Comparison of ENCODE assay signal across 9 cellular contexts in the genomic region with DNA sequence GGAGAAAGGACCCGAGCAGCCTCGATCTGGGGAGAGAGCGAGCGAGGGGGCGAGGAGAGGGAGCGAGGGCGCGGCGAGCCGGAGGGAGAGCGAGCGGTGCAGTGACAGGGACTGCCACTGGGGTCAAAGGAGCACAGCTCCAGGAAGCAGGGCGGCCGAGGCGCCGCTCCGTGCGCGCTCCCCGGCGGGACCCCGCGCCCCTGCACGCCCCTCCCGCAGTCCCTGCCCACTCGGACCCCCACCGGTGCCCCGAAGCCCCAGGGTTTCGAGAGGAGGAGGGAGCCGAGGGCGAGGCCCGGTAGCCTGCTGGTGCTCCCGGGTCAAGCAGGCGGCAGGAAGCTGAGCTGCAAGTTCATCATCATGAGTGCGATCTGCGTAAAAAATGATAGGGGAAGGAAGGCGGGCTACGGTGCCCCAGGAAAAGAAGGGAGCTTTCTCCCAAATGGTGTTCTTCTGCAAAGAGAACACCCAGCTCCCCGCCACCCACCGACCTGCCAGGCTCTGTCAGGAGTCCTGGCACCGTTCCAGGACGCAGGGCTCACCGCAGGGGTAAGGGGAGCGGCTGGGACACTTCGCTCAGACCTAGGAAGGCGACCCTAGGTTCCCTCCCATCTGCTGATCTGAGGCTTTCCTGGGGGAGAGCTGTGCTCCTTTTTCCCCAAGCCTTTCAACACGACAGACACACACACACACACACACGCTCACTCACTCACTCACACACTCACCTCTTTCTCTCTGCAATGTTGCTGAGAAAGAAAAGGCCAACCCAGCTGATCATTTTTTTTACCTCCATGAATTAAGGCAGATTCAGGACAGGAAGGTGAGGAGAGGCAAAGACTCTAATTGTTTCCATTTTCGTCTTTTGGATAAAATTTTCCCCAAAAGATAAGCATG. TPM values are rescaled to one million over a fixed set of nuclear protein-coding genes. Genes with fewer than 3 reads are reported as not detected.
DNase-seq lines count a peak whose midpoint lies in the region; ATAC-seq, FAIRE-seq and TF ChIP-seq lines count a peak whose summit lies in the region.
"Had no signal": no experiment of that assay in that cellular context is flagged by ENCODE, and none has a peak within 500 bp of the region (broad histone marks: within the 10 kb centered on the region; RNA-seq: fewer than 3 reads in every experiment).

Gene MPPED2 (minus strand): TSS at position 103 of the 894 bp plus-strand sequence. CDS start 5,980 bp downstream, outside the sequence.

- SMC1A ChIA-PET in GM12878 (lab: Charles Lee; ENCODE audit: uncharacterized antibody, unreplicated experiment) = interaction anchor here (0.6 kb wide), 1 partner anchor 9 kb away, joined by 3 read pairs; no protein-coding TSS in a partner anchor

- peaks cover 35% of the 10 kb centered on the region for H3K4me1 ChIP-seq in HAP-1
- no peaks in the 10 kb centered on the region for H3K4me1 ChIP-seq in GM12878 (ENCODE audit: control insufficient read depth, insufficient read depth, low read length)
- peaks cover 0 to 34% (median 23%) of the 10 kb centered on the region in 6 donors for H3K4me1 ChIP-seq in spleen

- H3K9me3 ChIP-seq in HAP-1 = no peaks in the 10 kb centered on the region
- H3K9me3 ChIP-seq in GM12878 (replicated peaks; ENCODE audit: control insufficient read depth, insufficient read depth, low read length) = no peaks in the 10 kb centered on the region
- no peaks in the 10 kb centered on the region for H3K9me3 ChIP-seq in spleen

- WGBS in GM12878 (ENCODE audit: insufficient coverage, insufficient replicate concordance, low lambda C conversion rate, missing lambda C conversion rate) = 14% methylated on average over 32 of the region's 49 CpGs
- 6 to 15% (median 10%) methylated on average over 22 to 49 of the region's 49 CpGs for WGBS in spleen, 5 donors

- TF ChIP-seq EP300 in GM12878 (IDR thresholded peaks at IDR 0.05; ENCODE audit: borderline replicate concordance in 1 of 2, control insufficient read depth in 1 of 2, low read depth in 2 of 2, low read length in 2 of 2) = no peak

- TF ChIP-seq POLR2A in GM12878 (IDR thresholded peaks at IDR 0.05; ENCODE audit: low read depth, low read length) = no peak
- TF ChIP-seq POLR2A in spleen (IDR thresholded peaks at IDR 0.05) = no peak

- H3K27me3 ChIP-seq in HAP-1 (ENCODE audit: low read depth) (no peaks in the 10 kb centered on the region), GM12878 (replicated peaks in 1 of 2; ENCODE audit: control insufficient read depth in 2 of 2, insufficient read depth in 2 of 2, low read length in 1 of 2) (peaks cover 4 to 13% of the 10 kb centered on the region in 2 experiments), spleen (replicated peaks in 1 of 7) (peaks cover 0 to 72% (median 43%) of the 10 kb centered on the region in 7 donors)

- H3K9ac ChIP-seq in GM12878 (ENCODE audit: control insufficient read depth, insufficient read depth, low read length) = no peak within 1 kb of the TSS

- RAD21 ChIA-PET in GM12878 (lab: Charles Lee; ENCODE audit: unreplicated experiment) = no interaction called here

- H3K4me3 ChIP-seq in HAP-1 (peak within 1 kb of the TSS; percentile 62), GM12878 (no peak within 1 kb of the TSS; the same call in 1 of the 2 replicates), spleen (peak within 1 kb of the TSS; percentile 40 to 79 (median 56))

- peak; percentile 94 for ATAC-seq in GM12878

- TF ChIP-seq CTCF in GM12878 (IDR thresholded peaks at IDR 0.05 in 2 of 3, conservative IDR thresholded peaks at IDR 0.05 in 1 of 3; ENCODE audit: control insufficient read depth in 2 of 3, extremely low read depth in 1 of 3, insufficient read depth in 1 of 3, low read depth in 3 of 3, low read length in 3 of 3) (peak in 2 of 3 experiments; percentile 8 to 20; a peak in 1 of 6 replicates), spleen (IDR thresholded peaks at IDR 0.05 in 8 of 11, conservative IDR thresholded peaks at IDR 0.05 in 3 of 11) (peak in 7 of 11 experiments; percentile 5 to 46 (median 35))

- H3K79me2 ChIP-seq in GM12878 (ENCODE audit: control insufficient read depth, insufficient read depth, low read length) = no peaks in the 10 kb centered on the region

- no peak for TF ChIP-seq RAD21 in GM12878 (IDR thresholded peaks at IDR 0.05; ENCODE audit: insufficient read depth, low read depth, low read length)

- in situ Hi-C loops in HAP-1 (cut with MboI; ENCODE audit: low sequenced_read_pairs) = loop anchor here (10.0 kb wide), 1 partner anchor 268 kb away; no protein-coding TSS in a partner anchor
- in situ Hi-C loops in GM12878 (cut with MboI) = no loop called here

- intact Hi-C loops in GM12878 (cut with micrococcal nuclease; ENCODE audit: unreplicated experiment) = no loop called here
- intact Hi-C loops in spleen (cut with DNase I; ENCODE audit: low total_unique reads) = no loop called here

- no peaks in the 10 kb centered on the region for H3K36me3 ChIP-seq in HAP-1 (replicated peaks)
- H3K36me3 ChIP-seq in GM12878 (ENCODE audit: control insufficient read depth in 2 of 2, insufficient read depth in 2 of 2, low read length in 1 of 2) = no peaks in the 10 kb centered on the region
- H3K36me3 ChIP-seq in spleen = no peaks in the 10 kb centered on the region

- H4K20me1 ChIP-seq in GM12878 (ENCODE audit: control insufficient read depth, insufficient read depth) = no peaks in the 10 kb centered on the region

- FAIRE-seq in GM12878 (lab: Jason Lieb, UNC) = no peak
- FAIRE-seq: islet of Langerhans had no signal

- peak within 1 kb of the TSS; percentile 31 for H3K4me2 ChIP-seq in GM12878 (ENCODE audit: control insufficient read depth, insufficient read depth)

- H3K27ac ChIP-seq in GM12878 (ENCODE audit: control insufficient read depth, insufficient read depth) (no peak within 1 kb of the TSS), spleen (peak within 1 kb of the TSS in 6 of 8 donors; percentile 43 to 75 (median 68))

- CTCF ChIA-PET in GM12878 (lab: Yijun Ruan, JAX) = no interaction called here

- DNase-seq in activated T-cell treated with anti-CD3 and anti-CD28 coated beads for 48 hours (ENCODE audit: low read depth) (peak; percentile 24), activated T-cell treated with anti-CD3 and anti-CD28 coated beads for 4 hours (no peak), HAP-1 (ENCODE audit: low spot score in 2 of 2) (peak; percentile 79 to 83), NCI-H146 treated with DMSO at 0.1 percent for 48 hours (lab: John Stamatoyannopoulos, UW; ENCODE audit: unreplicated experiment) (peak; percentile 22), GM12878 (ENCODE audit: low read depth, low spot score) (no peak), iPS-NIHi7 (ENCODE audit: extremely low spot score) (peak; percentile 81), spleen (peak; percentile 83), NCI-H1048 (lab: John Stamatoyannopoulos, UW) (no peak)

- POLR2A ChIA-PET in GM12878 (lab: Charles Lee) = no interaction called here

- BruUV-seq in GM12878 (replicated peaks; lab: Mats Ljungman, UMichigan) = no TSS peak

- peak within 1 kb of the TSS; percentile 29; the same call in 1 of the 2 replicates for H2AFZ ChIP-seq in GM12878 (ENCODE audit: control insufficient read depth, low read depth, low read length)

TF ChIP-seq in GM12878, 131 proteins besides CTCF, POLR2A, EP300 and RAD21:
- TF ChIP-seq NR2F1 (conservative IDR thresholded peaks at IDR 0.05) (0 out of 2 replicates have a peak, but pooled peaks have one; percentile 57), RBBP5 (conservative IDR thresholded peaks at IDR 0.05) (no peak), SUZ12 (IDR thresholded peaks at IDR 0.05; ENCODE audit: unreplicated experiment) (no peak), ZNF622 (IDR thresholded peaks at IDR 0.05) (no peak), RELB (IDR thresholded peaks at IDR 0.05; ENCODE audit: low read depth) (no peak), MTA3 (IDR thresholded peaks at IDR 0.05; ENCODE audit: borderline replicate concordance, low read length) (no peak)

RNA-seq across cellular contexts. Expression of gene MPPED2, which starts in this region (rescaled TPM):
- not detected in 2 replicates for total RNA-seq in GM12878 (2013; cell fraction: nucleolus; rRNA removed)
- total RNA-seq in GM12878 (2014; rRNA removed) = not detected in 2 replicates
- total RNA-seq in GM12878 (2014; rRNA removed; fragmentation: Illumina TruSeq; extraction: Trizol) = not detected in 2 replicates
- total RNA-seq in GM12878 (2021) = not detected in 2 replicates
- not detected for polyA plus RNA-seq in GM12878 (2011; ENCODE audit: low read depth)
- polyA plus RNA-seq in GM12878 (2011; rRNA removed) = not detected in 2 replicates
- polyA plus RNA-seq in GM12878 (2011; cell fraction: cytosol; rRNA removed) = not detected in 2 replicates
- polyA plus RNA-seq in GM12878 (2011; cell fraction: nucleus; rRNA removed) = not detected in 2 replicates
- not detected in 2 replicates for polyA plus RNA-seq in GM12878 (2012)
- polyA plus RNA-seq in GM12878 (2014; fragmentation: Illumina TruSeq; extraction: Trizol) = not detected in 2 replicates
- not detected for polyA plus RNA-seq in GM12878 (2014; fragmentation: Nextera tagmentation; extraction: Ambion mirVana)
- polyA plus RNA-seq in GM12878 (2014; rRNA removed) = not detected in 2 replicates
- polyA plus RNA-seq in GM12878 (2016; fragmentation: Nextera tagmentation; extraction: Ambion mirVana) = not detected
- not detected in 2 replicates for polyA minus RNA-seq in GM12878 (2011; rRNA and poly(A)+ RNA removed)
- not detected in 2 replicates for polyA minus RNA-seq in GM12878 (2011; cell fraction: cytosol; rRNA and poly(A)+ RNA removed)
- not detected in 2 replicates for polyA minus RNA-seq in GM12878 (2011; cell fraction: nucleus; rRNA and poly(A)+ RNA removed)
- total RNA-seq in spleen = 10 to 100 TPM in 3 of 7 donors, 1 to 10 TPM in 4; 3.0 to 14.6 (median 7.9) TPM
- polyA plus RNA-seq in spleen = 1 to 10 TPM in 1 of 3 donors, under 1 TPM in 2; 0.72 to 1.7 (median 0.80) TPM

Comparison
In these comparisons a context has a peak if more than half of its experiments do, and no peak if none do; other contexts are left out.
1. DNase-seq: peak in activated T-cell treated with anti-CD3 and anti-CD28 coated beads for 48 hours (single experiment), HAP-1 (2 of 2), NCI-H146 treated with DMSO at 0.1 percent for 48 hours (single experiment), iPS-NIHi7 (single experiment) and spleen (single experiment); none in activated T-cell treated with anti-CD3 and anti-CD28 coated beads for 4 hours (single experiment), GM12878 (single experiment) and NCI-H1048 (single experiment).
2. Peak in ATAC-seq and H3K4me2 ChIP-seq in GM12878; RNA of the gene not detected or under 1 TPM.